24 cellular contexts compared by ENCODE assay signal in the genomic region with DNA sequence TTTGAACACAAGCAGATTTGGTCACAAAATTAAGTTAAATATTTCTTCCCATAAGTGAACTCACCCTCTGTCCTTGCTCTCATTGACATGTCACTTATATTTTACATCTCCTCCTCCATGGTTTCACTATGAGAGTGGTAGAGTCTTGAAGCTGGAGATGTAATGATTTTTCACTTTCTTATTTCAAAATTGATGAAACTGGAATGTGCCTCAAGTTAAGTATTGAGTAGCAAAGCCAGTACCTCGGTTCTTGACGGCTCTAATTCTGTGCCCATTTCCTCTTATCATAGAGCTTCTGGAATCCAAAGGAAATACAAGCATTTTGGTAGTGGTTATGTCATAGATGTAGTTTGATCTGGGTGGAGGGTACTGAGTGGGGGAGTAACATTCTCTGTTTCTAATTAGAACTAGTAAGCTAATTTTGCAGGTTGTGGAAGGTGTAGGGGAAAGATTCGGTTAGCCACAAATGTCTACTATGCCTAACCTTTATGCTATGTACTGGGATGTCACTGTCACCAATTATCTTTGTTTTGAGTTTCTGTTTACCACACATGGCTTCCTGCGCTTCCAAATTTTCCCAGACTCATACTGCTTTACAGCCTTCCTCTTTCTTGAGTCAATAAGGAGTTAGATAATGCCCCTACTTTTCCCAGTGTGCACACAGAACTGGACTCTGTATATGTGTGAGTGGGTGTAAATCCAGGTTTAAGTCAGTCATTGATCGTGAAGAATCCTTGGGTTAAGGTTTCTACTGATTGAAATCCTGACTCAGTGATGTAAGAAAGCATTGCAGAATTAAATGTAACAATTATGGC.
DNase-seq lines count a peak whose midpoint lies in the region; ATAC-seq and TF ChIP-seq lines count a peak whose summit lies in the region.
"Had no signal": no experiment of that assay in that cellular context is flagged by ENCODE, and none has a peak within 500 bp of the region (broad histone marks: within the 10 kb centered on the region; RNA-seq: fewer than 3 reads in every experiment).

No MANE protein-coding gene starts in this region.

- peak; percentile 67 to 84 for ATAC-seq in natural killer cell treated with Interleukin-12 subunit alpha and Interleukin-12 subunit beta and Interleukin-15 and Interleukin-18, amount 100 ng/mL, for 72 hours
- no peak for ATAC-seq in natural killer cell
- peak; percentile 83 for ATAC-seq in stimulated activated effector memory CD8-positive, alpha-beta T cell treated with anti-CD3 and anti-CD28 coated beads, Interleukin-12 subunit alpha, Interleukin-12 subunit beta, amount 100 ng/mL, for 72 hours
- ATAC-seq: body of pancreas had no signal

- H3K4me1 Mint-ChIP-seq in natural killer cell treated with Interleukin-12 subunit alpha and Interleukin-12 subunit beta and Interleukin-15 and Interleukin-18, amount 100 ng/mL, for 72 hours (ENCODE audit: low read depth in 2 of 2) = peaks cover 14 to 24% of the 10 kb centered on the region in 2 donors
- peaks cover 16 to 19% of the 10 kb centered on the region in 2 donors for H3K4me1 Mint-ChIP-seq in natural killer cell
- H3K4me1 Mint-ChIP-seq in activated T-helper 1 cell treated with anti-CD3 and anti-CD28 coated beads, Interleukin-12 subunit alpha, Interleukin-12 subunit beta, Interleukin-2, Interleukin-4 antibody, amounts not matched to agents 30 ng/mL and 10 ng/mL and 1 ng/mL, durations not matched to agents 14 hours and 24 hours and 36 hours (ENCODE audit: low read depth) = peaks cover 10% of the 10 kb centered on the region
- H3K4me1 Mint-ChIP-seq in stimulated activated effector memory CD8-positive, alpha-beta T cell treated with anti-CD3 and anti-CD28 coated beads, Interleukin-12 subunit alpha, Interleukin-12 subunit beta, amount 100 ng/mL, for 72 hours = peaks cover 26% of the 10 kb centered on the region
- peaks cover 10% of the 10 kb centered on the region for H3K4me1 Mint-ChIP-seq in activated T-helper 2 cell treated with anti-CD3 and anti-CD28 coated beads, Interferon-gamma antibody, Interleukin-2, Interleukin-4, amounts not matched to agents 10 μg/mL and 5 μg/mL and 100 μg/mL, durations not matched to agents 14 hours and 24 hours and 36 hours (ENCODE audit: low read depth)
- H3K4me1 Mint-ChIP-seq in HFFc6 (ENCODE audit: low read depth) = no peaks in the 10 kb centered on the region

- no peak for DNase-seq in natural killer cell treated with Interleukin-12 subunit alpha and Interleukin-12 subunit beta and Interleukin-15 and Interleukin-18, amount 100 ng/mL, for 72 hours (ENCODE audit: low spot score)
- DNase-seq in natural killer cell (no peak), GM19238 (ENCODE audit: insufficient read length, low spot score) (peak; percentile 2), activated gamma-delta T cell (lab: John Stamatoyannopoulos, UW) (no peak), HFFc6 (no peak)
- DNase-seq in activated T-helper 1 cell treated with anti-CD3 and anti-CD28 coated beads, Interleukin-12 subunit alpha, Interleukin-12 subunit beta, Interleukin-2, Interleukin-4 antibody, amounts not matched to agents 30 ng/mL and 10 ng/mL and 1 ng/mL, durations not matched to agents 14 hours and 24 hours and 36 hours (ENCODE audit: low spot score) = no peak
- no peak for DNase-seq in stimulated activated effector memory CD8-positive, alpha-beta T cell treated with anti-CD3 and anti-CD28 coated beads, Interleukin-12 subunit alpha, Interleukin-12 subunit beta, amount 100 ng/mL, for 72 hours (ENCODE audit: low spot score in 2 of 2)
- no peak for DNase-seq in activated T-helper 2 cell treated with anti-CD3 and anti-CD28 coated beads, Interferon-gamma antibody, Interleukin-2, Interleukin-4, amounts not matched to agents 10 μg/mL and 5 μg/mL and 100 μg/mL, durations not matched to agents 14 hours and 24 hours and 36 hours (ENCODE audit: low spot score)
- DNase-seq: activated CD4-positive, alpha-beta T cell treated with anti-CD3 and anti-CD28 coated beads for 48 hours; adrenal gland; body of pancreas; CD8-positive, alpha-beta memory T cell; glutamatergic neuron; GOT3; left ventricle myocardium inferior; mesendoderm; MV-4-11; NCI-H1436; NCI-H2081; NCI-H526; SHP77 treated with DMSO at 0.1 percent for 48 hours had no signal

- H3K9me3 Mint-ChIP-seq in natural killer cell treated with Interleukin-12 subunit alpha and Interleukin-12 subunit beta and Interleukin-15 and Interleukin-18, amount 100 ng/mL, for 72 hours = no peaks in the 10 kb centered on the region
- H3K9me3 Mint-ChIP-seq in natural killer cell (peaks cover 0 to 3% of the 10 kb centered on the region in 2 donors), HFFc6 (no peaks in the 10 kb centered on the region)
- H3K9me3 Mint-ChIP-seq in activated T-helper 1 cell treated with anti-CD3 and anti-CD28 coated beads, Interleukin-12 subunit alpha, Interleukin-12 subunit beta, Interleukin-2, Interleukin-4 antibody, amounts not matched to agents 30 ng/mL and 10 ng/mL and 1 ng/mL, durations not matched to agents 14 hours and 24 hours and 36 hours = no peaks in the 10 kb centered on the region
- H3K9me3 Mint-ChIP-seq in stimulated activated effector memory CD8-positive, alpha-beta T cell treated with anti-CD3 and anti-CD28 coated beads, Interleukin-12 subunit alpha, Interleukin-12 subunit beta, amount 100 ng/mL, for 72 hours = no peaks in the 10 kb centered on the region
- no peaks in the 10 kb centered on the region for H3K9me3 Mint-ChIP-seq in activated T-helper 2 cell treated with anti-CD3 and anti-CD28 coated beads, Interferon-gamma antibody, Interleukin-2, Interleukin-4, amounts not matched to agents 10 μg/mL and 5 μg/mL and 100 μg/mL, durations not matched to agents 14 hours and 24 hours and 36 hours
- H3K9me3 Mint-ChIP-seq: central memory CD8-positive, alpha-beta T cell; dendritic cell treated with granulocyte-macrophage colony-stimulating factor and Interleukin-4, amounts not matched to agents 40 ng/mL and 50 ng/mL, for 4 days had no signal

- no peaks in the 10 kb centered on the region for H3K27me3 Mint-ChIP-seq in natural killer cell treated with Interleukin-12 subunit alpha and Interleukin-12 subunit beta and Interleukin-15 and Interleukin-18, amount 100 ng/mL, for 72 hours
- H3K27me3 Mint-ChIP-seq in natural killer cell (ENCODE audit: low read depth in 2 of 2) (no peaks in the 10 kb centered on the region), HFFc6 (ENCODE audit: insufficient read depth) (no peaks in the 10 kb centered on the region)
- H3K27me3 Mint-ChIP-seq in activated T-helper 1 cell treated with anti-CD3 and anti-CD28 coated beads, Interleukin-12 subunit alpha, Interleukin-12 subunit beta, Interleukin-2, Interleukin-4 antibody, amounts not matched to agents 30 ng/mL and 10 ng/mL and 1 ng/mL, durations not matched to agents 14 hours and 24 hours and 36 hours (ENCODE audit: insufficient read depth) = peaks cover 8% of the 10 kb centered on the region
- H3K27me3 Mint-ChIP-seq in activated T-helper 2 cell treated with anti-CD3 and anti-CD28 coated beads, Interferon-gamma antibody, Interleukin-2, Interleukin-4, amounts not matched to agents 10 μg/mL and 5 μg/mL and 100 μg/mL, durations not matched to agents 14 hours and 24 hours and 36 hours (ENCODE audit: low read depth) = peaks cover 45% of the 10 kb centered on the region
- H3K27me3 Mint-ChIP-seq: CD8-positive, alpha-beta memory T cell; central memory CD8-positive, alpha-beta T cell; dendritic cell treated with granulocyte-macrophage colony-stimulating factor and Interleukin-4, amounts not matched to agents 40 ng/mL and 50 ng/mL, for 4 days; type B pancreatic cell had no signal

- peak overlapping the region; percentile 2 to 5 for H3K27ac Mint-ChIP-seq in natural killer cell treated with Interleukin-12 subunit alpha and Interleukin-12 subunit beta and Interleukin-15 and Interleukin-18, amount 100 ng/mL, for 72 hours
- H3K27ac Mint-ChIP-seq in natural killer cell = no peak overlapping the region
- peak overlapping the region; percentile 20 for H3K27ac Mint-ChIP-seq in activated T-helper 1 cell treated with anti-CD3 and anti-CD28 coated beads, Interleukin-12 subunit alpha, Interleukin-12 subunit beta, Interleukin-2, Interleukin-4 antibody, amounts not matched to agents 30 ng/mL and 10 ng/mL and 1 ng/mL, durations not matched to agents 14 hours and 24 hours and 36 hours
- peak overlapping the region; percentile 7 for H3K27ac Mint-ChIP-seq in stimulated activated effector memory CD8-positive, alpha-beta T cell treated with anti-CD3 and anti-CD28 coated beads, Interleukin-12 subunit alpha, Interleukin-12 subunit beta, amount 100 ng/mL, for 72 hours
- no peak overlapping the region for H3K27ac Mint-ChIP-seq in activated T-helper 2 cell treated with anti-CD3 and anti-CD28 coated beads, Interferon-gamma antibody, Interleukin-2, Interleukin-4, amounts not matched to agents 10 μg/mL and 5 μg/mL and 100 μg/mL, durations not matched to agents 14 hours and 24 hours and 36 hours
- no peak overlapping the region for H3K27ac Mint-ChIP-seq in HFFc6
- H3K27ac Mint-ChIP-seq: dendritic cell treated with granulocyte-macrophage colony-stimulating factor and Interleukin-4, amounts not matched to agents 40 ng/mL and 50 ng/mL, for 4 days; type B pancreatic cell had no signal

- intact Hi-C loops in natural killer cell (cut with micrococcal nuclease) = no loop called here
- intact Hi-C loops in activated T-helper 1 cell treated with anti-CD3 and anti-CD28 coated beads, Interleukin-12 subunit alpha, Interleukin-12 subunit beta, Interleukin-2, Interleukin-4 antibody, amounts not matched to agents 30 ng/mL and 10 ng/mL and 1 ng/mL, durations not matched to agents 14 hours and 24 hours and 36 hours (cut with micrococcal nuclease) = loop anchor here (1.0 to 5.0 kb wide), 2 partner anchors 31 to 96 kb away; partner anchors contain the start of gene DIS3L2
- intact Hi-C loops in activated T-helper 2 cell treated with anti-CD3 and anti-CD28 coated beads, Interferon-gamma antibody, Interleukin-2, Interleukin-4, amounts not matched to agents 10 μg/mL and 5 μg/mL and 100 μg/mL, durations not matched to agents 14 hours and 24 hours and 36 hours (cut with micrococcal nuclease) = loop anchor here (1.0 to 2.0 kb wide), 2 partner anchors 31 to 57 kb away; no protein-coding TSS in a partner anchor

- H3K36me3 Mint-ChIP-seq in natural killer cell treated with Interleukin-12 subunit alpha and Interleukin-12 subunit beta and Interleukin-15 and Interleukin-18, amount 100 ng/mL, for 72 hours = no peaks in the 10 kb centered on the region
- H3K36me3 Mint-ChIP-seq in natural killer cell (no peaks in the 10 kb centered on the region), HFFc6 (ENCODE audit: low read depth) (peaks cover 6% of the 10 kb centered on the region; the same call in 1 of the 2 replicates)
- no peaks in the 10 kb centered on the region for H3K36me3 Mint-ChIP-seq in activated T-helper 1 cell treated with anti-CD3 and anti-CD28 coated beads, Interleukin-12 subunit alpha, Interleukin-12 subunit beta, Interleukin-2, Interleukin-4 antibody, amounts not matched to agents 30 ng/mL and 10 ng/mL and 1 ng/mL, durations not matched to agents 14 hours and 24 hours and 36 hours (ENCODE audit: low read depth)
- H3K36me3 Mint-ChIP-seq in stimulated activated effector memory CD8-positive, alpha-beta T cell treated with anti-CD3 and anti-CD28 coated beads, Interleukin-12 subunit alpha, Interleukin-12 subunit beta, amount 100 ng/mL, for 72 hours = no peaks in the 10 kb centered on the region
- H3K36me3 Mint-ChIP-seq in activated T-helper 2 cell treated with anti-CD3 and anti-CD28 coated beads, Interferon-gamma antibody, Interleukin-2, Interleukin-4, amounts not matched to agents 10 μg/mL and 5 μg/mL and 100 μg/mL, durations not matched to agents 14 hours and 24 hours and 36 hours (ENCODE audit: low read depth) = no peaks in the 10 kb centered on the region

- TF ChIP-seq CTCF in natural killer cell (IDR thresholded peaks at IDR 0.05) (no peak), HFFc6 (IDR thresholded peaks at IDR 0.05) (no peak)

- H3K4me3 Mint-ChIP-seq in natural killer cell treated with Interleukin-12 subunit alpha and Interleukin-12 subunit beta and Interleukin-15 and Interleukin-18, amount 100 ng/mL, for 72 hours = peak overlapping the region; percentile 36
- H3K4me3 Mint-ChIP-seq in natural killer cell (no peak overlapping the region), HFFc6 (no peak overlapping the region)
- H3K4me3 Mint-ChIP-seq in activated T-helper 1 cell treated with anti-CD3 and anti-CD28 coated beads, Interleukin-12 subunit alpha, Interleukin-12 subunit beta, Interleukin-2, Interleukin-4 antibody, amounts not matched to agents 30 ng/mL and 10 ng/mL and 1 ng/mL, durations not matched to agents 14 hours and 24 hours and 36 hours = no peak overlapping the region
- no peak overlapping the region for H3K4me3 Mint-ChIP-seq in stimulated activated effector memory CD8-positive, alpha-beta T cell treated with anti-CD3 and anti-CD28 coated beads, Interleukin-12 subunit alpha, Interleukin-12 subunit beta, amount 100 ng/mL, for 72 hours
- H3K4me3 Mint-ChIP-seq in activated T-helper 2 cell treated with anti-CD3 and anti-CD28 coated beads, Interferon-gamma antibody, Interleukin-2, Interleukin-4, amounts not matched to agents 10 μg/mL and 5 μg/mL and 100 μg/mL, durations not matched to agents 14 hours and 24 hours and 36 hours (ENCODE audit: low read depth) = no peak overlapping the region
- H3K4me3 Mint-ChIP-seq: CD8-positive, alpha-beta memory T cell; central memory CD8-positive, alpha-beta T cell; dendritic cell treated with granulocyte-macrophage colony-stimulating factor and Interleukin-4, amounts not matched to agents 40 ng/mL and 50 ng/mL, for 4 days; type B pancreatic cell had no signal

Comparison
In these comparisons a context has a peak if more than half of its experiments do, and no peak if none do; other contexts are left out.
1. ATAC-seq: peak in natural killer cell treated with Interleukin-12 subunit alpha and Interleukin-12 subunit beta and Interleukin-15 and Interleukin-18, amount 100 ng/mL, for 72 hours (2 of 2) and stimulated activated effector memory CD8-positive, alpha-beta T cell treated with anti-CD3 and anti-CD28 coated beads, Interleukin-12 subunit alpha, Interleukin-12 subunit beta, amount 100 ng/mL, for 72 hours (single experiment); none in natural killer cell (0 of 3).
2. H3K27ac Mint-ChIP-seq: peak in natural killer cell treated with Interleukin-12 subunit alpha and Interleukin-12 subunit beta and Interleukin-15 and Interleukin-18, amount 100 ng/mL, for 72 hours (2 of 2), activated T-helper 1 cell treated with anti-CD3 and anti-CD28 coated beads, Interleukin-12 subunit alpha, Interleukin-12 subunit beta, Interleukin-2, Interleukin-4 antibody, amounts not matched to agents 30 ng/mL and 10 ng/mL and 1 ng/mL, durations not matched to agents 14 hours and 24 hours and 36 hours (single experiment) and stimulated activated effector memory CD8-positive, alpha-beta T cell treated with anti-CD3 and anti-CD28 coated beads, Interleukin-12 subunit alpha, Interleukin-12 subunit beta, amount 100 ng/mL, for 72 hours (single experiment); none in natural killer cell (0 of 2), activated T-helper 2 cell treated with anti-CD3 and anti-CD28 coated beads, Interferon-gamma antibody, Interleukin-2, Interleukin-4, amounts not matched to agents 10 μg/mL and 5 μg/mL and 100 μg/mL, durations not matched to agents 14 hours and 24 hours and 36 hours (single experiment) and HFFc6 (single experiment).